21 cellular contexts compared by ENCODE assay signal in the genomic region with DNA sequence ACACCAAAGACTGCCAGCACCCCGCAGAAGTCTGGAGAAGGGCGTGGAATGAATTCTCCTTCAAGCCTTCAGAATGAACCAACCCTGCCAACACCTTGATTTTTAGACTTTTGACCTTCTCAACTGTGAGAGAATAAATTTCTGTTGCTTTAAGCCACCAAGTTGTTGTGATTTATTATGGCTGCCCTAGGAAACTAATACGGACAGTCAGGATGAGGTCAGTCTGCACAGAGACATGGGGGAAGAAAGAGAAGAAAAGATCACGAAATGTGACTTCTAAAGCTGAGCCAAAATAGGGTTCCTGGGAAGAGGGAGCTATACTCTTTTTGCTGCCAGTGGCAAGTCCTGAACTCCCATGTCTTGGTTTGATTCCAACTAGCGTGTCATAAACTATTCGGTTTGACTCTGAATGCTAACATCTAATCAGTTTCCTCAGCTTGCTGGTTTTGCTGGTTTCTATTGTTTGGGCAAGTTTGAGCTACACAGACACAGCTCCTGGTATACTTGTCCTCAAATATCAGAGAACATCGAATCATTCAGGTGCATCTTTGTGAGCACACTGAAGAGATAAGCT.
"Had no signal": no experiment of that assay in that cellular context is flagged by ENCODE, and none has a peak within 500 bp of the region (broad histone marks: within the 10 kb centered on the region; RNA-seq: fewer than 3 reads in every experiment).

No MANE protein-coding gene starts in this region.

- ATAC-seq: SK-N-SH treated with all-trans-retinoic acid at 6 μM for 48 hours, T-cell, WTC11 had no signal

- H3K27me3 Mint-ChIP-seq: type B pancreatic cell had no signal

- H3K9me3 Mint-ChIP-seq: activated T-helper 2 cell treated with anti-CD3 and anti-CD28 coated beads, Interferon-gamma antibody, Interleukin-2, Interleukin-4, amounts not matched to agents 10 μg/mL and 5 μg/mL and 100 μg/mL, durations not matched to agents 14 hours and 24 hours and 36 hours; neural progenitor cell; T-cell; T-helper 2 cell treated with Interferon-gamma antibody and Interleukin-4, amounts not matched to agents 5 μg/mL and 100 μg/mL, for 36 hours; type B pancreatic cell; WTC11 had no signal

- H3K36me3 ChIP-seq: adrenal gland, neural progenitor cell, spleen had no signal

- H3K36me3 Mint-ChIP-seq: activated naive CD8-positive, alpha-beta T cell; naive B cell; neural progenitor cell; T-cell; WTC11 had no signal

- H3K27me3 ChIP-seq: adrenal gland, neural progenitor cell, spleen, testis had no signal

- H3K4me1 Mint-ChIP-seq: naive B cell, neural progenitor cell, T-cell had no signal

- H3K9me3 ChIP-seq: adrenal gland, spleen, testis had no signal

- H3K27ac ChIP-seq: coronary artery, neural progenitor cell had no signal

- H3K4me3 ChIP-seq: adrenal gland, coronary artery, neural progenitor cell, spleen, testis had no signal

- H3K27ac Mint-ChIP-seq: activated naive CD8-positive, alpha-beta T cell; activated T-helper 2 cell treated with anti-CD3 and anti-CD28 coated beads, Interferon-gamma antibody, Interleukin-2, Interleukin-4, amounts not matched to agents 10 μg/mL and 5 μg/mL and 100 μg/mL, durations not matched to agents 14 hours and 24 hours and 36 hours; naive B cell; neural progenitor cell; T-cell; T-helper 2 cell treated with Interferon-gamma antibody and Interleukin-4, amounts not matched to agents 5 μg/mL and 100 μg/mL, for 36 hours; type B pancreatic cell; WTC11 had no signal

- H3K9ac ChIP-seq: neural progenitor cell had no signal

- DNase-seq: activated naive CD4-positive, alpha-beta T cell; activated T-cell treated with anti-CD3 and anti-CD28 coated beads, Interleukin-2, amount 50 U/mL, for 1 hour; adrenal gland; cerebellar nuclear complex; hippocampal formation; mesenchymal stem cell; naive B cell; retina; spleen; stimulated activated CD4-positive, alpha-beta T cell treated with anti-CD3 and anti-CD28 coated beads, Interleukin-4, amount 100 ng/mL, for 1 hour; stimulated activated naive CD4-positive, alpha-beta T cell; T-cell; testis had no signal

- H3K4me3 Mint-ChIP-seq: activated naive CD8-positive, alpha-beta T cell; naive B cell; neural progenitor cell; T-cell; T-helper 2 cell treated with Interferon-gamma antibody and Interleukin-4, amounts not matched to agents 5 μg/mL and 100 μg/mL, for 36 hours; type B pancreatic cell; WTC11 had no signal
